Comparison of ENCODE assay signal across 18 cellular contexts in the genomic region with DNA sequence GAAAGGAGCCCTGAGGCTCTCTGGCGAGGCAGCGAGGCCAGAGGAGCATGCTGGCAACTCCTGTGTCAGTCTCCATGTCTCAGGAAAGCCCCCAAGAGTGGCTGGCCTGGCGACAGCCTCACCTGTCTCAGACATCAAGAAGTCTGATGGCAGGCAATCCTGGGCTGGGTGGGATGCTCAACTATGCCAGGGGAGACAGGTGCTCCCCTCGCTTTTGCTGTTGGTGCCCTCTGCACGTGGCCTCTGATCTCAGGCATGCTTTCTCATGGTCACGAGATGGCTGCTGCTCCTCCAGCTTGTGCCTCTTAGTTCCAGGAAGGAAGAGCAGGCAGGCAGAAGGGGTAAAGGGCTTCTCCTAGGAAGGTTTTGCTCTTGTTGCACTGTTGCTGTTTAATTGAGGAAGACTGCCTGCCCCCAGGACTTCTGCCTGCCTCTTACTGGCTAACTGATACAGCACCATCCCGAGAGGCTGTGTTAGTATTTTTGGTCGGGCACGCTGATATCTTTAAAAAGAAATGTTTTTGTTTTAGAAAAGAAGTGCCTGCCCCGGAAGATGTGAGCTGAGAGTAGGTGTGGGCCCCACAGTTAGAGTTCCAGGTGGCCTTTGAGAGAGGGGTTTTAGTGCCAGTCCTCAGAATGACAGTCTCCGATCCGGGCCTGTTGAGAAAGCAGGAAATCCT.
"Had no signal": no experiment of that assay in that cellular context is flagged by ENCODE, and none has a peak within 500 bp of the region (broad histone marks: within the 10 kb centered on the region; RNA-seq: fewer than 3 reads in every experiment).

No MANE protein-coding gene starts in this region.

- H3K36me3 ChIP-seq: breast epithelium, heart right ventricle, left ventricle myocardium inferior had no signal

- DNase-seq: activated CD4-positive, alpha-beta T cell treated with anti-CD3 and anti-CD28 coated beads, Interleukin-2, amount 10 ng/mL, durations not matched to agents 7 days and 5 days; activated CD4-positive, CD25-positive, alpha-beta regulatory T cell treated with anti-CD3 and anti-CD28 coated beads, Interleukin-2, amount 50 U/mL, for 72 hours; activated CD8-positive, alpha-beta T cell treated with anti-CD3 and anti-CD28 coated beads for 36 hours; activated naive CD4-positive, alpha-beta T cell; activated T-cell treated with anti-CD3 and anti-CD28 coated beads, Interleukin-2, amount 50 U/mL, for 48 hours; foreskin fibroblast; heart right ventricle; kidney glomerular epithelial cell; left ventricle myocardium inferior; naive thymus-derived CD4-positive, alpha-beta T cell; right cardiac atrium; stimulated activated CD4-positive, alpha-beta T cell treated with anti-CD3 and anti-CD28 coated beads, Interleukin-12 subunit alpha, Interleukin-12 subunit beta, amount 100 ng/mL, for 4 hours; stimulated activated CD4-positive, alpha-beta T cell treated with anti-CD3 and anti-CD28 coated beads, Interleukin-4, amount 100 ng/mL, for 1 hour had no signal

- H3K4me3 ChIP-seq: breast epithelium, heart right ventricle, left ventricle myocardium inferior had no signal

- H3K27me3 ChIP-seq: breast epithelium had no signal

- H3K4me1 ChIP-seq: breast epithelium, heart right ventricle, left ventricle myocardium inferior had no signal

- H3K27ac ChIP-seq: breast epithelium, heart right ventricle, left ventricle myocardium inferior, VCaP had no signal

- H3K9me3 ChIP-seq: breast epithelium, heart right ventricle, left ventricle myocardium inferior had no signal

- FAIRE-seq: TTC549 had no signal

- ATAC-seq: activated CD8-positive, alpha-beta T cell treated with anti-CD3 and anti-CD28 coated beads for 36 hours; activated naive CD4-positive, alpha-beta T cell treated with anti-CD3 and anti-CD28 coated beads, Interleukin-2, amount 50 U/mL, for 72 hours; esophagus mucosa; heart right ventricle; naive thymus-derived CD4-positive, alpha-beta T cell; right cardiac atrium had no signal
